11 cellular contexts compared by ENCODE assay signal in genomic region chr4:149927514-149927913, GRCh38.
"Had no signal": no experiment of that assay in that cellular context is flagged by ENCODE, and none has a peak within 500 bp of the region (broad histone marks: within the 10 kb centered on the region; RNA-seq: fewer than 3 reads in every experiment).

No MANE protein-coding gene starts in this region.

- H2AFZ ChIP-seq: GM23248, GM23338 had no signal

- H3K27ac Mint-ChIP-seq: GM23338, H9, HFFc6 had no signal

- ATAC-seq: GM23338, HCT116 had no signal

- H3K4me2 ChIP-seq: GM23338 had no signal

- H3K4me1 ChIP-seq: HAP-1 had no signal

- H3K9me3 Mint-ChIP-seq: GM23338, H9, HFFc6 had no signal

- H3K4me3 ChIP-seq: GM23248, GM23338, HAP-1 had no signal

- H3K9me3 ChIP-seq: HAP-1 had no signal

- H3K4me1 Mint-ChIP-seq: GM23338 had no signal

- H3K4me3 Mint-ChIP-seq: GM23338, H9, HFFc6 had no signal

- FAIRE-seq: H1, H54 had no signal

- H3K27ac ChIP-seq: GM23248 had no signal

- DNase-seq: GM23248, GOT3, H7, H9, HCEC 1CT, HFFc6 had no signal

- H3K36me3 ChIP-seq: HAP-1 had no signal
